ENCODE assay signal across 8 cellular contexts in genomic region chr1:46489638-46490602, GRCh38. TPM values are rescaled to one million over a fixed set of nuclear protein-coding genes. Genes with fewer than 3 reads are reported as not detected.
DNase-seq lines count a peak whose midpoint lies in the region; ATAC-seq and TF ChIP-seq lines count a peak whose summit lies in the region.

Gene DMBX1 (plus strand): TSS chr1:46489836. CDS start chr1:46507011, 17,175 bp downstream.

- no peak within 1 kb of the TSS for H2AFZ ChIP-seq in parathyroid adenoma

- no peak within 1 kb of the TSS for H3K27ac ChIP-seq in parathyroid adenoma

- no peaks in the 10 kb centered on the region for H3K79me2 ChIP-seq in parathyroid adenoma

- peak within 1 kb of the TSS; percentile 78 to 95 (median 90) for H3K4me3 Mint-ChIP-seq in IgD-negative memory B cell
- H3K4me3 Mint-ChIP-seq in activated CD4-positive, alpha-beta T cell treated with anti-CD3 and anti-CD28 coated beads, Interleukin-2, amount 10 ng/mL, durations not matched to agents 7 days and 5 days: peak within 1 kb of the TSS; percentile 53

- H3K9ac ChIP-seq in parathyroid adenoma: no peak within 1 kb of the TSS

- H3K4me3 ChIP-seq in fibroblast of the aortic adventitia (ENCODE audit: low read depth, low read length) (peak within 1 kb of the TSS; percentile 25), parathyroid adenoma (ENCODE audit: low read depth, low read length) (peak within 1 kb of the TSS; percentile 30)

- TF ChIP-seq CTCF in fibroblast of the aortic adventitia (IDR thresholded peaks at IDR 0.05; ENCODE audit: insufficient read depth, low read length) (no peak), parathyroid adenoma (IDR thresholded peaks at IDR 0.05) (no peak)

- H3K4me1 Mint-ChIP-seq in IgD-negative memory B cell: peaks cover 8 to 14% (median 10%) of the 10 kb centered on the region in 3 donors
- peaks cover 17% of the 10 kb centered on the region for H3K4me1 Mint-ChIP-seq in activated CD4-positive, alpha-beta T cell treated with anti-CD3 and anti-CD28 coated beads, Interleukin-2, amount 10 ng/mL, durations not matched to agents 7 days and 5 days

- POLR2A ChIA-PET in activated CD4-positive, alpha-beta T cell treated with anti-CD3 and anti-CD28 coated beads, Interleukin-2, amount 10 ng/mL, durations not matched to agents 7 days and 5 days (lab: Charles Lee): no interaction called here

- peaks cover 12% of the 10 kb centered on the region for H3K27me3 ChIP-seq in parathyroid adenoma (ENCODE audit: control insufficient read depth, insufficient read depth, low read length)

- peaks cover 63% of the 10 kb centered on the region for H3K27me3 Mint-ChIP-seq in IgD-negative memory B cell
- H3K27me3 Mint-ChIP-seq in activated CD4-positive, alpha-beta T cell treated with anti-CD3 and anti-CD28 coated beads, Interleukin-2, amount 10 ng/mL, durations not matched to agents 7 days and 5 days: peaks cover 92% of the 10 kb centered on the region

- DNase-seq in DMS79 (lab: John Stamatoyannopoulos, UW) (peak; percentile 36), fibroblast of the aortic adventitia (ENCODE audit: low read depth) (no peak), globus pallidus (ENCODE audit: low spot score) (no peak)
- DNase-seq in activated CD4-positive, alpha-beta T cell treated with anti-CD3 and anti-CD28 coated beads, Interleukin-2, amount 10 ng/mL, durations not matched to agents 7 days and 5 days: peak; percentile 38

- H3K27ac Mint-ChIP-seq in IgD-negative memory B cell: peak within 1 kb of the TSS in 1 of 3 donors; percentile 84
- peak within 1 kb of the TSS; percentile 0 for H3K27ac Mint-ChIP-seq in activated CD4-positive, alpha-beta T cell treated with anti-CD3 and anti-CD28 coated beads, Interleukin-2, amount 10 ng/mL, durations not matched to agents 7 days and 5 days

- no peaks in the 10 kb centered on the region for H3K36me3 Mint-ChIP-seq in IgD-negative memory B cell
- peaks cover 3% of the 10 kb centered on the region for H3K36me3 Mint-ChIP-seq in activated CD4-positive, alpha-beta T cell treated with anti-CD3 and anti-CD28 coated beads, Interleukin-2, amount 10 ng/mL, durations not matched to agents 7 days and 5 days (ENCODE audit: low read depth)

- peaks cover 0 to under 1% (median 0%) of the 10 kb centered on the region in 3 donors for H3K9me3 Mint-ChIP-seq in IgD-negative memory B cell
- no peaks in the 10 kb centered on the region for H3K9me3 Mint-ChIP-seq in activated CD4-positive, alpha-beta T cell treated with anti-CD3 and anti-CD28 coated beads, Interleukin-2, amount 10 ng/mL, durations not matched to agents 7 days and 5 days

- H3K4me1 ChIP-seq in parathyroid adenoma: no peaks in the 10 kb centered on the region

- no peaks in the 10 kb centered on the region for H3K9me3 ChIP-seq in parathyroid adenoma (ENCODE audit: control insufficient read depth, low read length)

- CTCF ChIA-PET in activated CD4-positive, alpha-beta T cell treated with anti-CD3 and anti-CD28 coated beads, Interleukin-2, amount 10 ng/mL, durations not matched to agents 7 days and 5 days (lab: Charles Lee): interaction anchor here (0.7 to 1.0 kb wide), 2 partner anchors 37 to 43 kb away, joined by 3 to 4 read pairs; no protein-coding TSS in a partner anchor

- peak within 1 kb of the TSS; percentile 59 for H3K4me2 ChIP-seq in parathyroid adenoma (ENCODE audit: low read length)

- ATAC-seq in HG03039 (IDR thresholded peaks at IDR 0.05; ENCODE audit: unreplicated experiment) (no peak), GM21515 (IDR thresholded peaks at IDR 0.05; ENCODE audit: unreplicated experiment) (no peak)

- H3K36me3 ChIP-seq in parathyroid adenoma (ENCODE audit: control insufficient read depth, insufficient read depth, low read length): no peaks in the 10 kb centered on the region

RNA-seq across cellular contexts. Expression of gene DMBX1, which starts in this region (rescaled TPM):
- polyA plus RNA-seq in IgD-negative memory B cell: not detected
- total RNA-seq in activated CD4-positive, alpha-beta T cell treated with anti-CD3 and anti-CD28 coated beads, Interleukin-2, amount 10 ng/mL, durations not matched to agents 7 days and 5 days: under 1 TPM in 1 of 2 experiments, not detected in 1; 0.10 TPM
- total RNA-seq in fibroblast of the aortic adventitia (ENCODE audit: low replicate concordance): not detected in 2 replicates

Comparison
In these comparisons a context has a peak if more than half of its experiments do, and no peak if none do; other contexts are left out.
1. Peak in DNase-seq in activated CD4-positive, alpha-beta T cell treated with anti-CD3 and anti-CD28 coated beads, Interleukin-2, amount 10 ng/mL, durations not matched to agents 7 days and 5 days; RNA of the gene not detected or under 1 TPM.